ENCODE assay signal across 10 cellular contexts in the genomic region with DNA sequence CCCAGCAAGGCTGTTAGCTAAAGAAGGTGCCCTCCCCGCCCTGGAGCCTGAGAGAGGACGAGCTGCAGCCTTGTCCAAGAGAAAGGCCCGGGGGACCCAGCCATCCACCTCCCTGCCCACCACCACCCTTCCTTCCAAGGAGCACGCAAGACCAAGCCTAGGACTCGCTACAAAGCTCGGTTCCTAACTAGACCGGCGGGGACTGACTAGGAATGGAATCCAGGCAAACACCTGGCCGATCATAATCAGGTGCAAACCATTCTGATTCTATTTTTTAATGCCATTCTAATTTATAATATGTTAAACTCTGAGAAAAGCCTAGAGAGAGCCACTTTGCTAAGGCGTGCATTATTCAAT. TPM values are rescaled to one million over a fixed set of nuclear protein-coding genes. Genes with fewer than 3 reads are reported as not detected.
DNase-seq lines count a peak whose midpoint lies in the region; ATAC-seq, FAIRE-seq and TF ChIP-seq lines count a peak whose summit lies in the region.
"Had no signal": no experiment of that assay in that cellular context is flagged by ENCODE, and none has a peak within 500 bp of the region (broad histone marks: within the 10 kb centered on the region; RNA-seq: fewer than 3 reads in every experiment).

No MANE protein-coding gene starts in this region.

- H3K27me3 Mint-ChIP-seq in HFFc6 (ENCODE audit: insufficient read depth) = no peaks in the 10 kb centered on the region

- intact Hi-C loops in kidney (cut with DNase I) = no loop called here

- no peaks in the 10 kb centered on the region for H3K36me3 Mint-ChIP-seq in HFFc6 (ENCODE audit: low read depth)

- H3K4me3 ChIP-seq in coronary artery = peak overlapping the region; percentile 81
- H3K4me3 ChIP-seq in kidney (ENCODE audit: low read length in 2 of 2) = peak overlapping the region; percentile 13 to 68
- peak overlapping the region; percentile 18 to 41 (median 22) for H3K4me3 ChIP-seq in skin epidermis

- peaks cover 41% of the 10 kb centered on the region for H3K4me1 Mint-ChIP-seq in HFFc6 (ENCODE audit: low read depth)

- H3K27ac ChIP-seq in coronary artery (peak overlapping the region; percentile 77 to 90), kidney (ENCODE audit: low read depth in 2 of 2, low read length in 2 of 2) (no peak overlapping the region), skin epidermis (peak overlapping the region in 8 of 21 experiments; percentile 27 to 77 (median 70))

- peak overlapping the region; percentile 98 for H3K27ac Mint-ChIP-seq in HFFc6
- H3K27ac Mint-ChIP-seq: T-helper 17 cell had no signal

- DNase-seq in HFFc6 (no peak), coronary artery (ENCODE audit: low spot score) (peak; percentile 72), kidney (no peak), NCI-H187 (lab: John Stamatoyannopoulos, UW) (no peak)
- DNase-seq: NCI-H2029, T-helper 17 cell had no signal

- no peak for FAIRE-seq in kidney (lab: Jason Lieb, UNC)

- H3K9ac ChIP-seq in kidney (ENCODE audit: low read length in 2 of 2) = peak overlapping the region in 1 of 2 donors; percentile 61

- TF ChIP-seq CTCF in HFFc6 (IDR thresholded peaks at IDR 0.05) = no peak
- no peak for TF ChIP-seq CTCF in coronary artery (IDR thresholded peaks at IDR 0.05)
- no peak for TF ChIP-seq CTCF in kidney (IDR thresholded peaks at IDR 0.05; ENCODE audit: borderline replicate concordance, extremely low read depth, insufficient read depth)

- H3K4me1 ChIP-seq in kidney (ENCODE audit: control insufficient read depth in 1 of 2, insufficient read depth in 1 of 2, low read depth in 1 of 2, low read length in 2 of 2) = peaks cover 7% of the 10 kb centered on the region in 2 donors

- H3K9me3 ChIP-seq in kidney (ENCODE audit: control insufficient read depth in 1 of 2, low read length in 2 of 2) = no peaks in the 10 kb centered on the region

- ATAC-seq in HG02884 (IDR thresholded peaks at IDR 0.05; ENCODE audit: unreplicated experiment) = no peak
- ATAC-seq in GM18511 (IDR thresholded peaks at IDR 0.05; ENCODE audit: unreplicated experiment) = no peak
- ATAC-seq in GM18519 (IDR thresholded peaks at IDR 0.05; ENCODE audit: low FRiP score, unreplicated experiment) = no peak
- ATAC-seq: T-helper 17 cell had no signal

- H3K9me3 Mint-ChIP-seq in HFFc6 = no peaks in the 10 kb centered on the region

- H3K4me3 Mint-ChIP-seq in HFFc6 = peak overlapping the region; percentile 90
- H3K4me3 Mint-ChIP-seq: T-helper 17 cell had no signal

- H3K36me3 ChIP-seq in kidney (ENCODE audit: control insufficient read depth in 1 of 2, insufficient read depth in 2 of 2, low read length in 2 of 2) = no peaks in the 10 kb centered on the region

RNA-seq across cellular contexts. Expression of gene TUBB6, which starts 19.7 kb away (rescaled TPM):
- 100 to 1,000 TPM; 434 to 602 (median 568) TPM for total RNA-seq in HFFc6 (2021; fragmentation: NEBNext Ultra II Directional; extraction: Animal tissue kit (Norgen Biotek cat#: 25700))
- total RNA-seq in kidney = 98.9 TPM
- 25.9 TPM for polyA plus RNA-seq in kidney (ENCODE audit: insufficient read depth, low read depth, low replicate concordance)

RNA-seq across cellular contexts. Expression of gene CIDEA, which starts 34.2 kb away (rescaled TPM):
- not detected for total RNA-seq in HFFc6 (2021; fragmentation: NEBNext Ultra II Directional; extraction: Animal tissue kit (Norgen Biotek cat#: 25700))
- total RNA-seq in kidney = not detected
- not detected for polyA plus RNA-seq in kidney (ENCODE audit: insufficient read depth, low read depth, low replicate concordance)
- total RNA-seq: T-helper 17 cell had no signal

Comparison
In these comparisons a context has a peak if more than half of its experiments do, and no peak if none do; other contexts are left out.
1. H3K27ac ChIP-seq: peak in coronary artery (2 of 2); none in kidney (0 of 2).
2. H3K4me3 ChIP-seq: peak in every context shown above with its lines; median percentile 81 in coronary artery; 40 in kidney; 22 in skin epidermis.